In genomic region chr4:154877110-154877760, GRCh38 we compare ENCODE assay signal across 12 cellular contexts.
A peak's percentile ranks its signal among the peaks of the same experiment; 100 is the strongest.
DNase-seq lines count a peak whose midpoint lies in the region; ATAC-seq, FAIRE-seq and TF ChIP-seq lines count a peak whose summit lies in the region.
"Had no signal": no experiment of that assay in that cellular context is flagged by ENCODE, and none has a peak within 500 bp of the region (broad histone marks: within the 10 kb centered on the region; RNA-seq: fewer than 3 reads in every experiment).

No MANE protein-coding gene starts in this region.

- in situ Hi-C loops in GM13977 (cut with MboI; ENCODE audit: low pct_unique_long_range_greater_than_20kb, low sequenced_read_pairs, unreplicated experiment), result no loop called here
- in situ Hi-C loops in ACHN (cut with HindIII; ENCODE audit: low pct_ligation_motif_present, low pct_unique_long_range_greater_than_20kb, low sequenced_read_pairs), result no loop called here

- H3K36me3 Mint-ChIP-seq in astrocyte (ENCODE audit: low read depth, unreplicated experiment), result peaks cover 2% of the 10 kb centered on the region
- H3K36me3 Mint-ChIP-seq in stimulated activated memory B cell treated with anti-CD40 and anti-IgM and Interleukin-4, amounts not matched to agents 10 μg/mL and 1 μg/mL and 100 μg/mL, for 72 hours, result no peaks in the 10 kb centered on the region

- no peak for FAIRE-seq in astrocyte (lab: Jason Lieb, UNC)
- no peak for FAIRE-seq in GM12891 (lab: Jason Lieb, UNC)

- no peak for TF ChIP-seq CTCF in astrocyte (IDR thresholded peaks at IDR 0.05; ENCODE audit: insufficient read depth, low read depth, low read length)
- no peak for TF ChIP-seq CTCF in GM13977 (IDR thresholded peaks at IDR 0.05; ENCODE audit: extremely low read depth, insufficient read depth, missing control alignments)

- H3K27me3 Mint-ChIP-seq in astrocyte (ENCODE audit: low read depth, unreplicated experiment), result peaks cover 2% of the 10 kb centered on the region
- peaks cover 13% of the 10 kb centered on the region for H3K27me3 Mint-ChIP-seq in stimulated activated memory B cell treated with anti-CD40 and anti-IgM and Interleukin-4, amounts not matched to agents 10 μg/mL and 1 μg/mL and 100 μg/mL, for 72 hours

- DNase-seq in ELR (ENCODE audit: low read depth) (peak; percentile 15), NCI-H1417 treated with DMSO at 0.1 percent for 48 hours (lab: John Stamatoyannopoulos, UW) (peak; percentile 56), astrocyte (ENCODE audit: low read depth) (peak; percentile 12), left kidney (ENCODE audit: low read depth, low spot score) (peak; percentile 14), GM13977 (ENCODE audit: low spot score) (no peak), ACHN (no peak), GM12891 (ENCODE audit: insufficient read length, low spot score) (no peak)
- DNase-seq: left cardiac atrium, T-helper 9 cell had no signal

- H3K9me3 Mint-ChIP-seq in astrocyte (ENCODE audit: unreplicated experiment), result peaks cover 12% of the 10 kb centered on the region
- peaks cover 6% of the 10 kb centered on the region for H3K9me3 Mint-ChIP-seq in stimulated activated memory B cell treated with anti-CD40 and anti-IgM and Interleukin-4, amounts not matched to agents 10 μg/mL and 1 μg/mL and 100 μg/mL, for 72 hours

- peak overlapping the region; percentile 38 for H3K27ac Mint-ChIP-seq in astrocyte (ENCODE audit: unreplicated experiment)
- H3K27ac Mint-ChIP-seq in stimulated activated memory B cell treated with anti-CD40 and anti-IgM and Interleukin-4, amounts not matched to agents 10 μg/mL and 1 μg/mL and 100 μg/mL, for 72 hours, result no peak overlapping the region

- H4K20me1 ChIP-seq in astrocyte (ENCODE audit: insufficient read depth, low read length), result no peaks in the 10 kb centered on the region

- peaks cover 2% of the 10 kb centered on the region for H3K9me3 ChIP-seq in astrocyte (ENCODE audit: insufficient read depth, low read depth, low read length)
- H3K9me3 ChIP-seq: ascending aorta had no signal

- H3K4me1 Mint-ChIP-seq in astrocyte (ENCODE audit: low read depth, unreplicated experiment), result peaks cover 5% of the 10 kb centered on the region
- H3K4me1 Mint-ChIP-seq in stimulated activated memory B cell treated with anti-CD40 and anti-IgM and Interleukin-4, amounts not matched to agents 10 μg/mL and 1 μg/mL and 100 μg/mL, for 72 hours, result no peaks in the 10 kb centered on the region

- ATAC-seq in stimulated activated memory B cell treated with anti-CD40 and anti-IgM and Interleukin-4, amounts not matched to agents 10 μg/mL and 1 μg/mL and 100 μg/mL, for 72 hours, result no peak
- ATAC-seq: left cardiac atrium had no signal

- no peak overlapping the region for H2AFZ ChIP-seq in astrocyte (ENCODE audit: low read depth, low read length)

- no peak overlapping the region for H3K27ac ChIP-seq in astrocyte (ENCODE audit: low read depth, low read length)
- H3K27ac ChIP-seq: ascending aorta, esophagus muscularis mucosa had no signal

- no peak overlapping the region for H3K4me2 ChIP-seq in astrocyte (ENCODE audit: low read length)

- TF ChIP-seq POLR2A in GM12891 (IDR thresholded peaks at IDR 0.05; ENCODE audit: low read depth, low read length), result no peak

- H3K79me2 ChIP-seq in astrocyte (ENCODE audit: insufficient read depth, low read length), result no peaks in the 10 kb centered on the region

- no peaks in the 10 kb centered on the region for H3K27me3 ChIP-seq in astrocyte (ENCODE audit: insufficient read depth, low read length)
- H3K27me3 ChIP-seq: ascending aorta, esophagus muscularis mucosa had no signal

- H3K9ac ChIP-seq in astrocyte (ENCODE audit: low read length), result no peak overlapping the region

- H3K36me3 ChIP-seq in astrocyte (ENCODE audit: insufficient read depth, low read length), result no peaks in the 10 kb centered on the region
- H3K36me3 ChIP-seq: ascending aorta, esophagus muscularis mucosa had no signal

- H3K4me3 Mint-ChIP-seq in astrocyte (ENCODE audit: unreplicated experiment), result no peak overlapping the region
- no peak overlapping the region for H3K4me3 Mint-ChIP-seq in stimulated activated memory B cell treated with anti-CD40 and anti-IgM and Interleukin-4, amounts not matched to agents 10 μg/mL and 1 μg/mL and 100 μg/mL, for 72 hours

- no peaks in the 10 kb centered on the region for H3K4me1 ChIP-seq in astrocyte (ENCODE audit: insufficient read depth, low read length)
- H3K4me1 ChIP-seq: ascending aorta, esophagus muscularis mucosa had no signal

- no peak overlapping the region for H3K4me3 ChIP-seq in astrocyte (ENCODE audit: insufficient read depth, low read depth, low read length)
- H3K4me3 ChIP-seq: ascending aorta, esophagus muscularis mucosa had no signal

TF ChIP-seq in GM12891, 5 proteins besides CTCF, POLR2A, EP300 and RAD21:
- TF ChIP-seq POLR2AphosphoS5 (IDR thresholded peaks at IDR 0.05; ENCODE audit: low read depth, low read length), result no peak
- no peak for TF ChIP-seq PAX5 (IDR thresholded peaks at IDR 0.05; ENCODE audit: insufficient read depth, low read length, severe bottlenecking)
- no peak for TF ChIP-seq TAF1 (IDR thresholded peaks at IDR 0.05; ENCODE audit: low read depth, low read length)
- TF ChIP-seq POU2F2 (IDR thresholded peaks at IDR 0.05; ENCODE audit: low read depth, low read length), result no peak

Comparison
In these comparisons a context has a peak if more than half of its experiments do, and no peak if none do; other contexts are left out.
1. DNase-seq: peak in ELR (single experiment), NCI-H1417 treated with DMSO at 0.1 percent for 48 hours (single experiment), astrocyte (single experiment) and left kidney (single experiment); none in GM13977 (single experiment), ACHN (single experiment) and GM12891 (single experiment).